In genomic region chr2:200338692-200339091, GRCh38 we compare ENCODE assay signal across 15 cellular contexts. TPM values are rescaled to one million over a fixed set of nuclear protein-coding genes. Genes with fewer than 3 reads are reported as not detected.
A peak's percentile ranks its signal among the peaks of the same experiment; 100 is the strongest.
DNase-seq lines count a peak whose midpoint lies in the region; ATAC-seq and TF ChIP-seq lines count a peak whose summit lies in the region.
"Had no signal": no experiment of that assay in that cellular context is flagged by ENCODE, and none has a peak within 500 bp of the region (broad histone marks: within the 10 kb centered on the region; RNA-seq: fewer than 3 reads in every experiment).

No MANE protein-coding gene starts in this region.

- peaks cover 24% of the 10 kb centered on the region for H3K36me3 Mint-ChIP-seq in nephron (ENCODE audit: low read depth)

- H3K4me3 Mint-ChIP-seq in nephron: no peak overlapping the region
- H3K4me3 Mint-ChIP-seq: activated naive CD4-positive, alpha-beta T cell treated with anti-CD3 and anti-CD28 coated beads for 36 hours had no signal

- POLR2A ChIA-PET in Panc1 (lab: Charles Lee): interaction anchor here (0.6 kb wide), 1 partner anchor 142 kb away, joined by 6 read pairs; no protein-coding TSS in a partner anchor

- H3K9me3 Mint-ChIP-seq in nephron: peaks cover 5% of the 10 kb centered on the region
- H3K9me3 Mint-ChIP-seq: activated naive CD4-positive, alpha-beta T cell treated with anti-CD3 and anti-CD28 coated beads for 36 hours had no signal

- peak overlapping the region; percentile 72; the same call in 1 of the 2 replicates for H3K27ac ChIP-seq in Panc1 (ENCODE audit: low read length)
- H3K27ac ChIP-seq in effector memory CD4-positive, alpha-beta T cell (ENCODE audit: insufficient read depth, low read length, poor library complexity, severe bottlenecking): no peak overlapping the region
- H3K27ac ChIP-seq: cardiac muscle cell, GM23248, SJCRH30, VCaP had no signal

- H3K4me1 Mint-ChIP-seq in nephron: peaks cover 57% of the 10 kb centered on the region

- no peaks in the 10 kb centered on the region for H3K36me3 ChIP-seq in Panc1 (ENCODE audit: control insufficient read depth, insufficient read depth, low read length)
- H3K36me3 ChIP-seq in effector memory CD4-positive, alpha-beta T cell (ENCODE audit: control insufficient read depth, insufficient read depth, low read length): no peaks in the 10 kb centered on the region
- H3K36me3 ChIP-seq: cardiac muscle cell had no signal

- no TSS peak for BruUV-seq in Panc1 (replicated peaks; lab: Mats Ljungman, UMichigan)

- no peaks in the 10 kb centered on the region for H3K27me3 ChIP-seq in Panc1 (ENCODE audit: control insufficient read depth, insufficient read depth, low read length)
- H3K27me3 ChIP-seq in effector memory CD4-positive, alpha-beta T cell (replicated peaks; ENCODE audit: control insufficient read depth, insufficient read depth, low read length, poor library complexity, severe bottlenecking): no peaks in the 10 kb centered on the region
- H3K27me3 ChIP-seq: cardiac muscle cell, SJCRH30 had no signal

- in situ Hi-C loops in Panc1 (cut with HindIII; ENCODE audit: low pct_unique_long_range_greater_than_20kb, low sequenced_read_pairs): no loop called here

- no peak overlapping the region for H3K4me3 ChIP-seq in Panc1 (ENCODE audit: low read depth in 2 of 2, low read length in 2 of 2)
- no peak overlapping the region for H3K4me3 ChIP-seq in effector memory CD4-positive, alpha-beta T cell (ENCODE audit: insufficient read depth, low read depth, low read length, poor library complexity, severe bottlenecking)
- H3K4me3 ChIP-seq: cardiac muscle cell, GM23248, SJCRH30 had no signal

- TF ChIP-seq CTCF in Panc1 (IDR thresholded peaks at IDR 0.05): no peak
- no peak for TF ChIP-seq CTCF in nephron (IDR thresholded peaks at IDR 0.05; ENCODE audit: unreplicated experiment in 3 of 3)

- H3K9me3 ChIP-seq in Panc1 (ENCODE audit: control insufficient read depth, insufficient read depth, low read depth, low read length): no peaks in the 10 kb centered on the region
- no peaks in the 10 kb centered on the region for H3K9me3 ChIP-seq in effector memory CD4-positive, alpha-beta T cell (ENCODE audit: control insufficient read depth, low read length)
- H3K9me3 ChIP-seq: SJCRH30 had no signal

- intact Hi-C loops in Panc1 (cut with micrococcal nuclease; ENCODE audit: unreplicated experiment): no loop called here

- no peaks in the 10 kb centered on the region for H3K27me3 Mint-ChIP-seq in nephron (ENCODE audit: low read depth)

- no peak for ATAC-seq in Panc1
- ATAC-seq in GM21515 (IDR thresholded peaks at IDR 0.05; ENCODE audit: unreplicated experiment): no peak

- H3K27ac Mint-ChIP-seq in nephron: peak overlapping the region; percentile 44 to 80 (median 72)
- H3K27ac Mint-ChIP-seq: activated naive CD4-positive, alpha-beta T cell treated with anti-CD3 and anti-CD28 coated beads for 36 hours had no signal

- DNase-seq in AG08395 (ENCODE audit: low spot score) (peak; percentile 27), Panc1 (ENCODE audit: low read depth, low spot score) (no peak), foreskin melanocyte (peak; percentile 22), NCI-H2081 treated with DMSO at 0.1 percent for 48 hours (lab: John Stamatoyannopoulos, UW) (no peak), NCI-H446 (lab: John Stamatoyannopoulos, UW) (no peak)
- DNase-seq in effector memory CD4-positive, alpha-beta T cell: no peak
- DNase-seq: activated naive CD4-positive, alpha-beta T cell treated with anti-CD3 and anti-CD28 coated beads for 36 hours; GM23248; NCI-H2029 treated with DMSO at 0.1 percent for 48 hours; NCI-H526 treated with DMSO at 0.1 percent for 48 hours; SJCRH30 had no signal

- H3K4me1 ChIP-seq in Panc1 (ENCODE audit: control insufficient read depth, insufficient read depth, low read length): peaks cover 52% of the 10 kb centered on the region
- H3K4me1 ChIP-seq in effector memory CD4-positive, alpha-beta T cell (ENCODE audit: control insufficient read depth, insufficient read depth, low read length, poor library complexity, severe bottlenecking): no peaks in the 10 kb centered on the region
- H3K4me1 ChIP-seq: SJCRH30 had no signal

- CTCF ChIA-PET in Panc1 (lab: Charles Lee): no interaction called here

RNA-seq across cellular contexts. Expression of gene SPATS2L, which starts 32.2 kb away (rescaled TPM):
- 282 TPM for total RNA-seq in Panc1 (2021; ENCODE audit: unreplicated experiment)
- polyA plus RNA-seq in Panc1 (2012; ENCODE audit: insufficient read length): 189 TPM

Comparison
In these comparisons a context has a peak if more than half of its experiments do, and no peak if none do; other contexts are left out.
1. DNase-seq: peak in AG08395 (single experiment) and foreskin melanocyte (single experiment); none in Panc1 (single experiment), NCI-H2081 treated with DMSO at 0.1 percent for 48 hours (single experiment), NCI-H446 (0 of 2) and effector memory CD4-positive, alpha-beta T cell (0 of 3).